In genomic region chr3:73550011-73550410, GRCh38 we compare ENCODE assay signal across 21 cellular contexts.
"Had no signal": no experiment of that assay in that cellular context is flagged by ENCODE, and none has a peak within 500 bp of the region (broad histone marks: within the 10 kb centered on the region; RNA-seq: fewer than 3 reads in every experiment).

No MANE protein-coding gene starts in this region.

- H3K9ac ChIP-seq: parathyroid adenoma had no signal

- H3K27me3 ChIP-seq: colonic mucosa, gastrocnemius medialis, transverse colon had no signal

- H3K27ac ChIP-seq: colonic mucosa, gastrocnemius medialis, parathyroid adenoma, thoracic aorta had no signal

- H3K4me1 ChIP-seq: colonic mucosa, parathyroid adenoma had no signal

- H3K9me3 ChIP-seq: colonic mucosa, gastrocnemius medialis, prostate gland, thoracic aorta, transverse colon had no signal

- H3K36me3 ChIP-seq: colonic mucosa, gastrocnemius medialis, prostate gland, thoracic aorta, transverse colon had no signal

- H3K4me3 ChIP-seq: colonic mucosa, gastrocnemius medialis, lung, prostate gland, thoracic aorta, transverse colon had no signal

- DNase-seq: caudate nucleus; colonic mucosa; effector CD8-positive, alpha-beta T cell; gastrocnemius medialis; immature natural killer cell; left cardiac atrium; left ventricle myocardium superior; mesenchymal stem cell; midbrain; occipital lobe; stimulated activated CD4-positive, alpha-beta T cell treated with anti-CD3 and anti-CD28 coated beads, Interleukin-4, amount 100 ng/mL, for 1 hour; stimulated activated CD8-positive, alpha-beta memory T cell treated with anti-CD3 and anti-CD28 coated beads, Interleukin-4, amount 100 ng/mL, for 48 hours; stimulated activated naive CD8-positive, alpha-beta T cell treated with anti-CD3 and anti-CD28 coated beads, Interleukin-15, amount 100 ng/mL, for 72 hours; substantia nigra; transverse colon had no signal

- ATAC-seq: gastrocnemius medialis; left cardiac atrium; left ventricle myocardium superior; natural killer cell treated with Interleukin-12 subunit alpha and Interleukin-12 subunit beta and Interleukin-15 and Interleukin-18, amount 100 ng/mL, for 72 hours; stimulated activated memory B cell treated with anti-CD40 and anti-IgM and Interleukin-4, amounts not matched to agents 10 μg/mL and 1 μg/mL and 100 μg/mL, for 72 hours; stimulated activated naive CD8-positive, alpha-beta T cell treated with anti-CD3 and anti-CD28 coated beads, Interleukin-15, amount 100 ng/mL, for 72 hours had no signal
